In genomic region chr11:64060861-64061444, GRCh38 we compare ENCODE assay signal across 1 cellular context.
TF ChIP-seq lines count a peak whose summit lies in the region.

No MANE protein-coding gene starts in this region.

TF ChIP-seq in H1, 55 proteins besides CTCF, POLR2A, EP300 and RAD21:
- TF ChIP-seq SP1 (IDR thresholded peaks at IDR 0.05; ENCODE audit: low read depth, low read length) (no peak), TAF1 (IDR thresholded peaks at IDR 0.05; ENCODE audit: low read depth, low read length) (no peak), GABPA (IDR thresholded peaks at IDR 0.05; ENCODE audit: borderline replicate concordance, insufficient read depth, low read length) (no peak), CHD7 (IDR thresholded peaks at IDR 0.05; ENCODE audit: insufficient replicate concordance, low read length) (no peak), POU5F1 (IDR thresholded peaks at IDR 0.05; ENCODE audit: low read depth, low read length) (peak; percentile 98), E2F6 (IDR thresholded peaks at IDR 0.05) (peak; percentile 32), NRF1 (IDR thresholded peaks at IDR 0.05; ENCODE audit: low read depth, low read length) (peak; percentile 64)
